In the genomic region with DNA sequence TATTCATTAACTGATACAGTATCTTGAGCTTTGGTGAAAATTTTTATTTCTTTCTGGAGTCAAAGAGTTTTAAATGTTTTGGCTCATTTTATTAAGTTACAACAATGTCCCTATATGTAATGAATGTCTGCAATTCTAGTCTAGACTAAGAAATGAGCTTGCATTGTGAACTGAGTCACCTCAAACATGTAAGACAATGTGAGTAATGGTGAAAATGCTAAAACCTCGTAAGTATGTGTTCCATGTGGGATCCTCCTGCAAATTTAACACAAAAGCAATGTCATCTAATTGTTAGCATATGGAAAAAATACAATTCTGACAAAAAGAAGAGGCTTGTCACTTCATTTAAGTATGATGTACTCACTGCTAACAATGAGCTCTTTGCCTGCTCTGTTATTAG, we compare ENCODE assay signal across 11 cellular contexts.
"Had no signal": no experiment of that assay in that cellular context is flagged by ENCODE, and none has a peak within 500 bp of the region (broad histone marks: within the 10 kb centered on the region; RNA-seq: fewer than 3 reads in every experiment).

No MANE protein-coding gene starts in this region.

- H3K36me3 ChIP-seq: cardiac muscle cell, prostate gland had no signal

- H3K4me3 ChIP-seq: cardiac muscle cell, prostate gland, testis had no signal

- DNase-seq: activated effector memory CD4-positive, alpha-beta T cell treated with Interleukin-2 at 50 U/mL for 16 hours; amygdala; effector CD4-positive, alpha-beta T cell; mammary epithelial cell; occipital lobe; stimulated activated CD4-positive, alpha-beta T cell treated with anti-CD3 and anti-CD28 coated beads, Interleukin-4, amount 100 ng/mL, for 4 hours; stimulated activated naive CD8-positive, alpha-beta T cell treated with anti-CD3 and anti-CD28 coated beads, Interleukin-15, amount 100 ng/mL, for 72 hours; SW 1271; testis had no signal

- H3K9me3 ChIP-seq: prostate gland, testis had no signal

- H3K4me1 ChIP-seq: prostate gland, testis had no signal

- H3K27me3 ChIP-seq: cardiac muscle cell, testis had no signal

- H3K27ac ChIP-seq: cardiac muscle cell, prostate gland, testis had no signal
